ENCODE assay signal across 1 cellular context in the genomic region with DNA sequence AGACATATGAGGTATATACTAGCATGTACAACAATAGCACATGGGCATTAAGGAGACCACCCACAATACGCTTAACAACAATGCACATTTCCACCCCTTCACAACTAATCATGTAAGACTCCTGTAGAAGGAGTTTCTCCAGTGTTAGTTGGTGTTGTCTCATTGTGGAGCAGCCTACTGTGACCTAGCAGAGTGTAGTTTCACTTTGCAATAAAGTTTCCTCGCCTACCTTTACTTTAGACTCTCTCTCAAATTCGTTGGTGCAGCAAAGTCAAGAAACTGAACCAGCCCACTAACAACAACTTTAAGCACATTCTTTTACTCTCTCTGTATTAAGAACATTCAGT.
TF ChIP-seq lines count a peak whose summit lies in the region.

No MANE protein-coding gene starts in this region.

TF ChIP-seq in HepG2, 621 proteins besides CTCF, POLR2A, EP300 and RAD21 (continued from another document):
- TF ChIP-seq ZNF646 (CRISPR knock-in tag; IDR thresholded peaks at IDR 0.05), result no peak
- TF ChIP-seq, protein P1, sequence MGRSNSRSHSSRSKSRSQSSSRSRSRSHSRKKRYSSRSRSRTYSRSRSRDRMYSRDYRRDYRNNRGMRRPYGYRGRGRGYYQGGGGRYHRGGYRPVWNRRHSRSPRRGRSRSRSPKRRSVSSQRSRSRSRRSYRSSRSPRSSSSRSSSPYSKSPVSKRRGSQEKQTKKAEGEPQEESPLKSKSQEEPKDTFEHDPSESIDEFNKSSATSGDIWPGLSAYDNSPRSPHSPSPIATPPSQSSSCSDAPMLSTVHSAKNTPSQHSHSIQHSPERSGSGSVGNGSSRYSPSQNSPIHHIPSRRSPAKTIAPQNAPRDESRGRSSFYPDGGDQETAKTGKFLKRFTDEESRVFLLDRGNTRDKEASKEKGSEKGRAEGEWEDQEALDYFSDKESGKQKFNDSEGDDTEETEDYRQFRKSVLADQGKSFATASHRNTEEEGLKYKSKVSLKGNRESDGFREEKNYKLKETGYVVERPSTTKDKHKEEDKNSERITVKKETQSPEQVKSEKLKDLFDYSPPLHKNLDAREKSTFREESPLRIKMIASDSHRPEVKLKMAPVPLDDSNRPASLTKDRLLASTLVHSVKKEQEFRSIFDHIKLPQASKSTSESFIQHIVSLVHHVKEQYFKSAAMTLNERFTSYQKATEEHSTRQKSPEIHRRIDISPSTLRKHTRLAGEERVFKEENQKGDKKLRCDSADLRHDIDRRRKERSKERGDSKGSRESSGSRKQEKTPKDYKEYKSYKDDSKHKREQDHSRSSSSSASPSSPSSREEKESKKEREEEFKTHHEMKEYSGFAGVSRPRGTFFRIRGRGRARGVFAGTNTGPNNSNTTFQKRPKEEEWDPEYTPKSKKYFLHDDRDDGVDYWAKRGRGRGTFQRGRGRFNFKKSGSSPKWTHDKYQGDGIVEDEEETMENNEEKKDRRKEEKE (IDR thresholded peaks at IDR 0.05), result no peak
- TF ChIP-seq POGK (CRISPR knock-in tag; conservative IDR thresholded peaks at IDR 0.05), result no peak
- TF ChIP-seq ZFY (CRISPR knock-in tag; IDR thresholded peaks at IDR 0.05), result no peak
- no peak for TF ChIP-seq ZNF781 (CRISPR knock-in tag; IDR thresholded peaks at IDR 0.05; ENCODE audit: borderline replicate concordance, not compliant biosample characterization)
- TF ChIP-seq IRF2 (CRISPR knock-in tag; IDR thresholded peaks at IDR 0.05), result no peak
- TF ChIP-seq JUNB (CRISPR knock-in tag; IDR thresholded peaks at IDR 0.05; ENCODE audit: borderline replicate concordance), result no peak
- TF ChIP-seq, protein P2, sequence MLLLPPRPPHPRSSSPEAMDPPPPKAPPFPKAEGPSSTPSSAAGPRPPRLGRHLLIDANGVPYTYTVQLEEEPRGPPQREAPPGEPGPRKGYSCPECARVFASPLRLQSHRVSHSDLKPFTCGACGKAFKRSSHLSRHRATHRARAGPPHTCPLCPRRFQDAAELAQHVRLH (CRISPR knock-in tag; IDR thresholded peaks at IDR 0.05; ENCODE audit: borderline replicate concordance, low read depth), result no peak
- TF ChIP-seq ZNF101 (CRISPR knock-in tag; IDR thresholded peaks at IDR 0.05; ENCODE audit: borderline replicate concordance, low read depth), result no peak
- TF ChIP-seq HNF4G (IDR thresholded peaks at IDR 0.05; ENCODE audit: borderline replicate concordance, low read depth, low read length), result no peak
- TF ChIP-seq HNF4G (CRISPR knock-in tag; IDR thresholded peaks at IDR 0.05; ENCODE audit: borderline replicate concordance, low read depth), result no peak
- TF ChIP-seq TOPORS (CRISPR knock-in tag; IDR thresholded peaks at IDR 0.05), result no peak
- no peak for TF ChIP-seq ZEB1 (IDR thresholded peaks at IDR 0.05; ENCODE audit: insufficient replicate concordance, low read depth)
- no peak for TF ChIP-seq POLR2G (IDR thresholded peaks at IDR 0.05; ENCODE audit: low read depth, low read length)
- TF ChIP-seq NFATC3 (CRISPR knock-in tag; IDR thresholded peaks at IDR 0.05), result no peak
TF ChIP-seq in HepG2: peak in this region for 0.
